1 cellular context compared by ENCODE assay signal in the genomic region with DNA sequence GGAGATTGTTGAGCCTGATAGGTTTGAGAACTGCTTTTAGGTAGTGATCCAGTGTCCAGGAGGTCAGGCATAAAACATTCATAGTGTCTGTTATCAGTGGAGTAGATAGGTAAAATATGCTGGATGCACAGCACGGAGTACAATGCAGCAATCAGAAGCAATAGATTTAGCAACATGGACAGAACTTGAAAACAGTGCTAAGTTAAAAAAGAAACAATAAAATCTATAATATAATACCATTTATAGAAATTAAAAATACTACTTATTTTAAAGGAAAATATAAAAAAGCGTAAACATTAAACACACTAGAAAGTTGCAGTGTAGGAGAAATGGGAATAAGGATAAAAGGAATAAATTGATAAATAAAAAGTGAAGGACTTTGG.
TF ChIP-seq lines count a peak whose summit lies in the region.

No MANE protein-coding gene starts in this region.

TF ChIP-seq in K562, 482 proteins besides CTCF, POLR2A, EP300 and RAD21:
- no peak for TF ChIP-seq ZNF79 (CRISPR knock-in tag; IDR thresholded peaks at IDR 0.05; ENCODE audit: low read depth)
- TF ChIP-seq PREB (CRISPR knock-in tag; IDR thresholded peaks at IDR 0.05) = no peak
- peak in 1 of 2 experiments; percentile 47; a peak in 1 of 4 replicates for TF ChIP-seq CSDE1 (IDR thresholded peaks at IDR 0.05)
- TF ChIP-seq PURB (CRISPR knock-in tag; IDR thresholded peaks at IDR 0.05; ENCODE audit: low read depth) = no peak
- no peak for TF ChIP-seq RREB1 (CRISPR knock-in tag; IDR thresholded peaks at IDR 0.05)
- TF ChIP-seq, protein P1, sequence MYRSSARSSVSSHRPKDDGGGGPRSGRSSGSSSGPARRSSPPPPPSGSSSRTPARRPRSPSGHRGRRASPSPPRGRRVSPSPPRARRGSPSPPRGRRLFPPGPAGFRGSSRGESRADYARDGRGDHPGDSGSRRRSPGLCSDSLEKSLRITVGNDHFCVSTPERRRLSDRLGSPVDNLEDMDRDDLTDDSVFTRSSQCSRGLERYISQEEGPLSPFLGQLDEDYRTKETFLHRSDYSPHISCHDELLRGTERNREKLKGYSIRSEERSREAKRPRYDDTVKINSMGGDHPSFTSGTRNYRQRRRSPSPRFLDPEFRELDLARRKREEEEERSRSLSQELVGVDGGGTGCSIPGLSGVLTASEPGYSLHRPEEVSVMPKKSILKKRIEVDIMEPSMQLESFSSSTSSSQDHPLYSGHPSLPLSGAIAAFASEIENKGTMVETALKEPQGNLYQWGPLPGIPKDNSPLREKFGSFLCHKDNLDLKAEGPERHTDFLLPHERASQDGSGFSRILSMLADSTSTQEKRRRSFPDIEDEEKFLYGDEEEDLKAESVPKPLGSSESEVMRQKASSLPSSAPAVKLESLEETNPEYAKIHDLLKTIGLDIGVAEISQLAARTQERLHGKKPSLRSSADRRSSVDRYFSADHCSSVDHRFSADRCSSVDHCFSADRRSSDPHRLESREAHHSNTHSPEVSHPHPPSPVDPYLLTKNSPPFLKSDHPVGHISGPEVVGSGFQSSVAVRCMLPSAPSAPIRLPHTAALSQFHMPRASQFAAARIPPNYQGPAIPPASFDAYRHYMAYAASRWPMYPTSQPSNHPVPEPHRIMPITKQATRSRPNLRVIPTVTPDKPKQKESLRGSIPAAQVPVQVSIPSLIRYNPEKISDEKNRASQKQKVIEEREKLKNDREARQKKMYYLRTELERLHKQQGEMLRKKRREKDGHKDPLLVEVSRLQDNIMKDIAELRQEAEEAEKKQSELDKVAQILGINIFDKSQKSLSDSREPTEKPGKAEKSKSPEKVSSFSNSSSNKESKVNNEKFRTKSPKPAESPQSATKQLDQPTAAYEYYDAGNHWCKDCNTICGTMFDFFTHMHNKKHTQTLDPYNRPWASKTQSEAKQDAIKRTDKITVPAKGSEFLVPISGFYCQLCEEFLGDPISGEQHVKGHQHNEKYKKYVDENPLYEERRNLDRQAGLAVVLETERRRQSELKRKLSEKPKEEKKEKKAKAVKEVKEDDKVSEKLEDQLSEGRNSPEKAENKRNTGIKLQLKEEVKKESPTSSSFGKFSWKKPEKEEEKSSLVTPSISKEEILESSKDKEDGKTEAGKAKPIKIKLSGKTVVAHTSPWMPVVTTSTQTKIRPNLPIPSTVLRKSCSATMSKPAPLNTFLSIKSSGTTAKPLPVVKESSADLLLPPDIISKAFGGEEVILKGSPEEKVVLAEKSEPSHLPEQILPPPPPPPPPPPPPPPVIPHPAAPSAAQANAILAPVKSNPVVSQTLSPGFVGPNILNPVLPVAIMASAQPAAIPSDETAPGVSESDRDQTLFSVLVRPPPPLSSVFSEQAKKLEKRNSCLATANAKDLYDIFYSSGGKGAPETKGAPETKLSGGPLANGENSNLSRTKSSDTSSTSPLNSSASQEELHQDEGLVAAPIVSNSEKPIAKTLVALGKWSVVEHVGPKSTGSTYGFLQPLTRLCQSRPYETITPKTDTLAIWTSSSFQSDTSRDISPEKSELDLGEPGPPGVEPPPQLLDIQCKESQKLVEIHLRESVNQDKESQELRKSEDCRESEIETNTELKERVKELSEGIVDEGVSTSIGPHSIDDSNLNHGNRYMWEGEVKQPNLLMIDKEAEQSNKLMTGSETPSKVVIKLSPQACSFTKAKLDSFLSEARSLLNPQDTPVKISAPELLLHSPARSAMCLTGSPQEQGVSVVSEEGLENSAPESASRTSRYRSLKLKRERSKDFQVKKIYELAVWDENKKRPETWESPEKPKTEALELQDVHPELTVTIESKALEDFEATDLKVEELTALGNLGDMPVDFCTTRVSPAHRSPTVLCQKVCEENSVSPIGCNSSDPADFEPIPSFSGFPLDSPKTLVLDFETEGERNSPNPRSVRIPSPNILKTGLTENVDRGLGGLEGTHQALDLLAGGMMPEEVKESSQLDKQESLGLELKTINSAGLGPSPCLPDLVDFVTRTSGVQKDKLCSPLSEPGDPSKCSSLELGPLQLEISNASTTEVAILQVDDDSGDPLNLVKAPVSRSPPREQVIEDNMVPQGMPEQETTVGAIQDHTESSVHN (IDR thresholded peaks at IDR 0.05; ENCODE audit: borderline replicate concordance in 1 of 2, low read depth in 1 of 2) = peak in 1 of 2 experiments; percentile 92; a peak in 2 of 4 replicates
- TF ChIP-seq ZNF778 (CRISPR knock-in tag; IDR thresholded peaks at IDR 0.05) = no peak
- TF ChIP-seq, protein P2, sequence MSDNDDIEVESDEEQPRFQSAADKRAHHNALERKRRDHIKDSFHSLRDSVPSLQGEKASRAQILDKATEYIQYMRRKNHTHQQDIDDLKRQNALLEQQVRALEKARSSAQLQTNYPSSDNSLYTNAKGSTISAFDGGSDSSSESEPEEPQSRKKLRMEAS (CRISPR knock-in tag; IDR thresholded peaks at IDR 0.05) = no peak
- TF ChIP-seq POLR3A (IDR thresholded peaks at IDR 0.05; ENCODE audit: borderline replicate concordance, extremely low read depth, insufficient read depth, insufficient read length) = no peak
- TF ChIP-seq CBFA2T3 (IDR thresholded peaks at IDR 0.05) = no peak
- no peak for TF ChIP-seq TGIF2 (CRISPR knock-in tag; IDR thresholded peaks at IDR 0.05)
- TF ChIP-seq BRF2 (IDR thresholded peaks at IDR 0.05; ENCODE audit: borderline replicate concordance, insufficient read depth, insufficient read length) = no peak
- peak; percentile 36 for TF ChIP-seq HDAC3 (IDR thresholded peaks at IDR 0.05; ENCODE audit: borderline replicate concordance, partially characterized antibody)
- TF ChIP-seq PRDM10 (IDR thresholded peaks at IDR 0.05; ENCODE audit: partially characterized antibody) = no peak
- TF ChIP-seq NCOA2 (IDR thresholded peaks at IDR 0.05; ENCODE audit: partially characterized antibody in 2 of 2) = peak in 1 of 2 experiments; percentile 33
- 0 out of 2 replicates have a peak, but pooled peaks have one; percentile 42 for TF ChIP-seq POLR2H (tag; IDR thresholded peaks at IDR 0.05; ENCODE audit: low read depth)
- no peak for TF ChIP-seq ZNF184 (CRISPR knock-in tag; IDR thresholded peaks at IDR 0.05)
- TF ChIP-seq ZFP30 (CRISPR knock-in tag; IDR thresholded peaks at IDR 0.05; ENCODE audit: borderline replicate concordance) = 0 out of 2 replicates have a peak, but pooled peaks have one; percentile 5
- TF ChIP-seq, protein P3, sequence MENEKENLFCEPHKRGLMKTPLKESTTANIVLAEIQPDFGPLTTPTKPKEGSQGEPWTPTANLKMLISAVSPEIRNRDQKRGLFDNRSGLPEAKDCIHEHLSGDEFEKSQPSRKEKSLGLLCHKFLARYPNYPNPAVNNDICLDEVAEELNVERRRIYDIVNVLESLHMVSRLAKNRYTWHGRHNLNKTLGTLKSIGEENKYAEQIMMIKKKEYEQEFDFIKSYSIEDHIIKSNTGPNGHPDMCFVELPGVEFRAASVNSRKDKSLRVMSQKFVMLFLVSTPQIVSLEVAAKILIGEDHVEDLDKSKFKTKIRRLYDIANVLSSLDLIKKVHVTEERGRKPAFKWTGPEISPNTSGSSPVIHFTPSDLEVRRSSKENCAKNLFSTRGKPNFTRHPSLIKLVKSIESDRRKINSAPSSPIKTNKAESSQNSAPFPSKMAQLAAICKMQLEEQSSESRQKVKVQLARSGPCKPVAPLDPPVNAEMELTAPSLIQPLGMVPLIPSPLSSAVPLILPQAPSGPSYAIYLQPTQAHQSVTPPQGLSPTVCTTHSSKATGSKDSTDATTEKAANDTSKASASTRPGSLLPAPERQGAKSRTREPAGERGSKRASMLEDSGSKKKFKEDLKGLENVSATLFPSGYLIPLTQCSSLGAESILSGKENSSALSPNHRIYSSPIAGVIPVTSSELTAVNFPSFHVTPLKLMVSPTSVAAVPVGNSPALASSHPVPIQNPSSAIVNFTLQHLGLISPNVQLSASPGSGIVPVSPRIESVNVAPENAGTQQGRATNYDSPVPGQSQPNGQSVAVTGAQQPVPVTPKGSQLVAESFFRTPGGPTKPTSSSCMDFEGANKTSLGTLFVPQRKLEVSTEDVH (IDR thresholded peaks at IDR 0.05; ENCODE audit: low read depth, partially characterized antibody) = peak; percentile 24
- no peak for TF ChIP-seq RBM22 (IDR thresholded peaks at IDR 0.05; ENCODE audit: low read depth, low read length, poor library complexity, severe bottlenecking)
- no peak for TF ChIP-seq SMARCC2 (IDR thresholded peaks at IDR 0.05; ENCODE audit: low read depth)
